Comparison of ENCODE assay signal across 23 cellular contexts in genomic region chr10:123689880-123690279, GRCh38. TPM values are rescaled to one million over a fixed set of nuclear protein-coding genes. Genes with fewer than 3 reads are reported as not detected.
DNase-seq lines count a peak whose midpoint lies in the region; ATAC-seq lines count a peak whose summit lies in the region.
"Had no signal": no experiment of that assay in that cellular context is flagged by ENCODE, and none has a peak within 500 bp of the region (broad histone marks: within the 10 kb centered on the region; RNA-seq: fewer than 3 reads in every experiment).

No MANE protein-coding gene starts in this region.

- H3K4me1 ChIP-seq in adipocyte (ENCODE audit: control insufficient read depth, insufficient read depth, low read length), result peaks cover 8% of the 10 kb centered on the region
- H3K4me1 ChIP-seq: A549, BE2C had no signal

- no peaks in the 10 kb centered on the region for H3K36me3 ChIP-seq in adipocyte (ENCODE audit: control insufficient read depth, insufficient read depth, low read length, severe bottlenecking)
- H3K36me3 ChIP-seq: BE2C; BLaER1 treated with 17β-estradiol and CSF1 and Interleukin-3, amounts not matched to agents 10 nM and 100 nM had no signal

- peak; percentile 79 for ATAC-seq in sciatic nerve
- ATAC-seq: A549, GM23338, HCT116 had no signal

- no peak overlapping the region for H3K9ac ChIP-seq in adipocyte (ENCODE audit: low read length)
- H3K9ac ChIP-seq: BLaER1 treated with 17β-estradiol and CSF1 and Interleukin-3, amounts not matched to agents 10 nM and 100 nM had no signal

- peaks cover 2% of the 10 kb centered on the region for H3K9me3 ChIP-seq in adipocyte (ENCODE audit: control insufficient read depth, low read length)
- H3K9me3 ChIP-seq: A549; BE2C; BLaER1 treated with 17β-estradiol and CSF1 and Interleukin-3, amounts not matched to agents 10 nM and 100 nM had no signal

- intact Hi-C loops in sciatic nerve (cut with DNase I), result no loop called here

- DNase-seq in adipocyte (ENCODE audit: low read depth) (peak; percentile 67), fibroblast of gingiva (ENCODE audit: low read depth) (peak; percentile 20), left kidney (ENCODE audit: low read depth, low spot score) (peak; percentile 21), sciatic nerve (ENCODE audit: low spot score) (peak; percentile 34), HuH-7.5 (ENCODE audit: low spot score) (no peak), SK-N-DZ (ENCODE audit: low spot score) (no peak), RKO (ENCODE audit: low spot score) (no peak)
- DNase-seq: 8988T; ACHN; AML-193; BE2C; Calu3; CD4-positive, alpha-beta T cell; CD8-positive, alpha-beta memory T cell; DND-41; H9; HFFc6 had no signal

- peaks cover 39% of the 10 kb centered on the region for H3K27me3 ChIP-seq in adipocyte (replicated peaks; ENCODE audit: control insufficient read depth, insufficient read depth, low read length)
- H3K27me3 ChIP-seq: BE2C; BLaER1 treated with 17β-estradiol and CSF1 and Interleukin-3, amounts not matched to agents 10 nM and 100 nM had no signal

- no peak overlapping the region for H3K4me3 ChIP-seq in adipocyte (ENCODE audit: low read length)
- H3K4me3 ChIP-seq: A549; BLaER1 treated with 17β-estradiol and CSF1 and Interleukin-3, amounts not matched to agents 10 nM and 100 nM; GM23338 had no signal

RNA-seq across cellular contexts. Expression of gene GPR26, which starts 23.7 kb away (rescaled TPM):
- total RNA-seq in sciatic nerve, result not detected
- not detected in 2 replicates for polyA plus RNA-seq in SK-N-DZ (2014; cell fraction: cytosol; rRNA removed)
- not detected in 2 replicates for polyA plus RNA-seq in SK-N-DZ (2014; cell fraction: nucleus; rRNA removed)
- total RNA-seq: Calu3; CD4-positive, alpha-beta T cell; CD8-positive, alpha-beta memory T cell; H4; HFFc6 had no signal
- polyA plus RNA-seq: A549; CD14-positive monocyte; CD8-positive, alpha-beta memory T cell had no signal

Comparison
In these comparisons a context has a peak if more than half of its experiments do, and no peak if none do; other contexts are left out.
1. DNase-seq: peak in adipocyte (single experiment), fibroblast of gingiva (single experiment), left kidney (single experiment) and sciatic nerve (single experiment); none in HuH-7.5 (single experiment), SK-N-DZ (single experiment) and RKO (single experiment).